Comparison of ENCODE assay signal across 1 cellular context in the genomic region with DNA sequence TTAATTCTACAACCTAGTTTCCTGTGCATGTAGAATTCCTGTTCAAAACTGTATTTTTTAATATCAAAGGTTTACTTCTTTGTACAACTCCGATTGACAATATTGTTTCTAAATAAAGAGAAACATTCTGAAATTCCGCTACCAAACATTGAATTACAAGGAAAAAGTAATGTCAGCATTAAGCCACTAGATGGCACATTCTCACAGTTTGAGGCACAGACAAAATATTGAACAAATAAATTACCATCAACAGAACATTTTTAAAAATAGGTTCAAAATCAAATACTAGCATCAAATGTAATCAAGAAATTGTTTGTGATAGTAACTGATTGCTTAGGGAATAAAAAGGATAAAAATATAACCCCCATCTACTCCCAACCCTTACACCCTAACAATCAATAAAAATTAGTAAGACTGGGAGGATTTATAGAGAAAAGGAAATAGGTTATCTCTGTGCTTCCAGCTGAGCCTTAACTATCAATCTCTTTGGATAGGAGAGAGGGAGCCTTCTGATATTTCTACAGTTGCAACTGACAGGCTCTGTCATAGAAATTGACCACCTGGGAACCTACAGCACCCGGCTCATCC.
A peak's percentile ranks its signal among the peaks of the same experiment; 100 is the strongest.
TF ChIP-seq lines count a peak whose summit lies in the region.

No MANE protein-coding gene starts in this region.

TF ChIP-seq in HepG2, 621 proteins besides CTCF, POLR2A, EP300 and RAD21 (continued from another document):
- TF ChIP-seq, protein P1, sequence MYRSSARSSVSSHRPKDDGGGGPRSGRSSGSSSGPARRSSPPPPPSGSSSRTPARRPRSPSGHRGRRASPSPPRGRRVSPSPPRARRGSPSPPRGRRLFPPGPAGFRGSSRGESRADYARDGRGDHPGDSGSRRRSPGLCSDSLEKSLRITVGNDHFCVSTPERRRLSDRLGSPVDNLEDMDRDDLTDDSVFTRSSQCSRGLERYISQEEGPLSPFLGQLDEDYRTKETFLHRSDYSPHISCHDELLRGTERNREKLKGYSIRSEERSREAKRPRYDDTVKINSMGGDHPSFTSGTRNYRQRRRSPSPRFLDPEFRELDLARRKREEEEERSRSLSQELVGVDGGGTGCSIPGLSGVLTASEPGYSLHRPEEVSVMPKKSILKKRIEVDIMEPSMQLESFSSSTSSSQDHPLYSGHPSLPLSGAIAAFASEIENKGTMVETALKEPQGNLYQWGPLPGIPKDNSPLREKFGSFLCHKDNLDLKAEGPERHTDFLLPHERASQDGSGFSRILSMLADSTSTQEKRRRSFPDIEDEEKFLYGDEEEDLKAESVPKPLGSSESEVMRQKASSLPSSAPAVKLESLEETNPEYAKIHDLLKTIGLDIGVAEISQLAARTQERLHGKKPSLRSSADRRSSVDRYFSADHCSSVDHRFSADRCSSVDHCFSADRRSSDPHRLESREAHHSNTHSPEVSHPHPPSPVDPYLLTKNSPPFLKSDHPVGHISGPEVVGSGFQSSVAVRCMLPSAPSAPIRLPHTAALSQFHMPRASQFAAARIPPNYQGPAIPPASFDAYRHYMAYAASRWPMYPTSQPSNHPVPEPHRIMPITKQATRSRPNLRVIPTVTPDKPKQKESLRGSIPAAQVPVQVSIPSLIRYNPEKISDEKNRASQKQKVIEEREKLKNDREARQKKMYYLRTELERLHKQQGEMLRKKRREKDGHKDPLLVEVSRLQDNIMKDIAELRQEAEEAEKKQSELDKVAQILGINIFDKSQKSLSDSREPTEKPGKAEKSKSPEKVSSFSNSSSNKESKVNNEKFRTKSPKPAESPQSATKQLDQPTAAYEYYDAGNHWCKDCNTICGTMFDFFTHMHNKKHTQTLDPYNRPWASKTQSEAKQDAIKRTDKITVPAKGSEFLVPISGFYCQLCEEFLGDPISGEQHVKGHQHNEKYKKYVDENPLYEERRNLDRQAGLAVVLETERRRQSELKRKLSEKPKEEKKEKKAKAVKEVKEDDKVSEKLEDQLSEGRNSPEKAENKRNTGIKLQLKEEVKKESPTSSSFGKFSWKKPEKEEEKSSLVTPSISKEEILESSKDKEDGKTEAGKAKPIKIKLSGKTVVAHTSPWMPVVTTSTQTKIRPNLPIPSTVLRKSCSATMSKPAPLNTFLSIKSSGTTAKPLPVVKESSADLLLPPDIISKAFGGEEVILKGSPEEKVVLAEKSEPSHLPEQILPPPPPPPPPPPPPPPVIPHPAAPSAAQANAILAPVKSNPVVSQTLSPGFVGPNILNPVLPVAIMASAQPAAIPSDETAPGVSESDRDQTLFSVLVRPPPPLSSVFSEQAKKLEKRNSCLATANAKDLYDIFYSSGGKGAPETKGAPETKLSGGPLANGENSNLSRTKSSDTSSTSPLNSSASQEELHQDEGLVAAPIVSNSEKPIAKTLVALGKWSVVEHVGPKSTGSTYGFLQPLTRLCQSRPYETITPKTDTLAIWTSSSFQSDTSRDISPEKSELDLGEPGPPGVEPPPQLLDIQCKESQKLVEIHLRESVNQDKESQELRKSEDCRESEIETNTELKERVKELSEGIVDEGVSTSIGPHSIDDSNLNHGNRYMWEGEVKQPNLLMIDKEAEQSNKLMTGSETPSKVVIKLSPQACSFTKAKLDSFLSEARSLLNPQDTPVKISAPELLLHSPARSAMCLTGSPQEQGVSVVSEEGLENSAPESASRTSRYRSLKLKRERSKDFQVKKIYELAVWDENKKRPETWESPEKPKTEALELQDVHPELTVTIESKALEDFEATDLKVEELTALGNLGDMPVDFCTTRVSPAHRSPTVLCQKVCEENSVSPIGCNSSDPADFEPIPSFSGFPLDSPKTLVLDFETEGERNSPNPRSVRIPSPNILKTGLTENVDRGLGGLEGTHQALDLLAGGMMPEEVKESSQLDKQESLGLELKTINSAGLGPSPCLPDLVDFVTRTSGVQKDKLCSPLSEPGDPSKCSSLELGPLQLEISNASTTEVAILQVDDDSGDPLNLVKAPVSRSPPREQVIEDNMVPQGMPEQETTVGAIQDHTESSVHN (CRISPR knock-in tag; IDR thresholded peaks at IDR 0.05), result no peak
- TF ChIP-seq KDM3A (CRISPR knock-in tag; IDR thresholded peaks at IDR 0.05; ENCODE audit: low read depth), result no peak
- TF ChIP-seq ZNF660 (CRISPR knock-in tag; IDR thresholded peaks at IDR 0.05; ENCODE audit: borderline replicate concordance, low read depth), result no peak
- TF ChIP-seq DPF2 (CRISPR knock-in tag; IDR thresholded peaks at IDR 0.05; ENCODE audit: borderline replicate concordance, low read depth), result no peak
- TF ChIP-seq ASH2L (IDR thresholded peaks at IDR 0.05; ENCODE audit: insufficient read length, low read depth, low read length), result no peak
- no peak for TF ChIP-seq THAP11 (CRISPR knock-in tag; IDR thresholded peaks at IDR 0.05)
- TF ChIP-seq ZNF296 (CRISPR knock-in tag; conservative IDR thresholded peaks at IDR 0.05), result no peak
- peak; percentile 89 for TF ChIP-seq MAFF (IDR thresholded peaks at IDR 0.05; ENCODE audit: low read depth, low read length)
- TF ChIP-seq HDAC2 (CRISPR knock-in tag; IDR thresholded peaks at IDR 0.05), result no peak
- TF ChIP-seq, protein P2, sequence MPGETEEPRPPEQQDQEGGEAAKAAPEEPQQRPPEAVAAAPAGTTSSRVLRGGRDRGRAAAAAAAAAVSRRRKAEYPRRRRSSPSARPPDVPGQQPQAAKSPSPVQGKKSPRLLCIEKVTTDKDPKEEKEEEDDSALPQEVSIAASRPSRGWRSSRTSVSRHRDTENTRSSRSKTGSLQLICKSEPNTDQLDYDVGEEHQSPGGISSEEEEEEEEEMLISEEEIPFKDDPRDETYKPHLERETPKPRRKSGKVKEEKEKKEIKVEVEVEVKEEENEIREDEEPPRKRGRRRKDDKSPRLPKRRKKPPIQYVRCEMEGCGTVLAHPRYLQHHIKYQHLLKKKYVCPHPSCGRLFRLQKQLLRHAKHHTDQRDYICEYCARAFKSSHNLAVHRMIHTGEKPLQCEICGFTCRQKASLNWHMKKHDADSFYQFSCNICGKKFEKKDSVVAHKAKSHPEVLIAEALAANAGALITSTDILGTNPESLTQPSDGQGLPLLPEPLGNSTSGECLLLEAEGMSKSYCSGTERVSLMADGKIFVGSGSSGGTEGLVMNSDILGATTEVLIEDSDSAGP (CRISPR knock-in tag; IDR thresholded peaks at IDR 0.05; ENCODE audit: borderline replicate concordance), result no peak
- TF ChIP-seq GFI1 (CRISPR knock-in tag; IDR thresholded peaks at IDR 0.05; ENCODE audit: borderline replicate concordance), result no peak
- no peak for TF ChIP-seq ZNF546 (CRISPR knock-in tag; conservative IDR thresholded peaks at IDR 0.05)
- TF ChIP-seq, protein P3, sequence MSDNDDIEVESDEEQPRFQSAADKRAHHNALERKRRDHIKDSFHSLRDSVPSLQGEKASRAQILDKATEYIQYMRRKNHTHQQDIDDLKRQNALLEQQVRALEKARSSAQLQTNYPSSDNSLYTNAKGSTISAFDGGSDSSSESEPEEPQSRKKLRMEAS (IDR thresholded peaks at IDR 0.05), result no peak
- TF ChIP-seq MAFK (conservative IDR thresholded peaks at IDR 0.05 in 1 of 2, IDR thresholded peaks at IDR 0.05 in 1 of 2; ENCODE audit: low read length in 2 of 2), result peak; percentile 86 to 92
- TF ChIP-seq ZNF672 (CRISPR knock-in tag; IDR thresholded peaks at IDR 0.05), result no peak
- TF ChIP-seq, protein P4, sequence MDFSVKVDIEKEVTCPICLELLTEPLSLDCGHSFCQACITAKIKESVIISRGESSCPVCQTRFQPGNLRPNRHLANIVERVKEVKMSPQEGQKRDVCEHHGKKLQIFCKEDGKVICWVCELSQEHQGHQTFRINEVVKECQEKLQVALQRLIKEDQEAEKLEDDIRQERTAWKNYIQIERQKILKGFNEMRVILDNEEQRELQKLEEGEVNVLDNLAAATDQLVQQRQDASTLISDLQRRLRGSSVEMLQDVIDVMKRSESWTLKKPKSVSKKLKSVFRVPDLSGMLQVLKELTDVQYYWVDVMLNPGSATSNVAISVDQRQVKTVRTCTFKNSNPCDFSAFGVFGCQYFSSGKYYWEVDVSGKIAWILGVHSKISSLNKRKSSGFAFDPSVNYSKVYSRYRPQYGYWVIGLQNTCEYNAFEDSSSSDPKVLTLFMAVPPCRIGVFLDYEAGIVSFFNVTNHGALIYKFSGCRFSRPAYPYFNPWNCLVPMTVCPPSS (IDR thresholded peaks at IDR 0.05), result no peak
- TF ChIP-seq ZNF235 (CRISPR knock-in tag; IDR thresholded peaks at IDR 0.05; ENCODE audit: borderline replicate concordance), result no peak
- no peak for TF ChIP-seq MTF1 (CRISPR knock-in tag; IDR thresholded peaks at IDR 0.05)
- no peak for TF ChIP-seq SYNCRIP (IDR thresholded peaks at IDR 0.05; ENCODE audit: insufficient read depth, low read depth, low read length)
- TF ChIP-seq NR2C2 (CRISPR knock-in tag; IDR thresholded peaks at IDR 0.05; ENCODE audit: borderline replicate concordance), result no peak
- no peak for TF ChIP-seq SUZ12 (IDR thresholded peaks at IDR 0.05; ENCODE audit: low read depth, low read length)
- TF ChIP-seq KMT2A (CRISPR knock-in tag; IDR thresholded peaks at IDR 0.05), result no peak
- peak; percentile 73 for TF ChIP-seq STAG1 (CRISPR knock-in tag; IDR thresholded peaks at IDR 0.05)
